8 cellular contexts compared by ENCODE assay signal in the genomic region with DNA sequence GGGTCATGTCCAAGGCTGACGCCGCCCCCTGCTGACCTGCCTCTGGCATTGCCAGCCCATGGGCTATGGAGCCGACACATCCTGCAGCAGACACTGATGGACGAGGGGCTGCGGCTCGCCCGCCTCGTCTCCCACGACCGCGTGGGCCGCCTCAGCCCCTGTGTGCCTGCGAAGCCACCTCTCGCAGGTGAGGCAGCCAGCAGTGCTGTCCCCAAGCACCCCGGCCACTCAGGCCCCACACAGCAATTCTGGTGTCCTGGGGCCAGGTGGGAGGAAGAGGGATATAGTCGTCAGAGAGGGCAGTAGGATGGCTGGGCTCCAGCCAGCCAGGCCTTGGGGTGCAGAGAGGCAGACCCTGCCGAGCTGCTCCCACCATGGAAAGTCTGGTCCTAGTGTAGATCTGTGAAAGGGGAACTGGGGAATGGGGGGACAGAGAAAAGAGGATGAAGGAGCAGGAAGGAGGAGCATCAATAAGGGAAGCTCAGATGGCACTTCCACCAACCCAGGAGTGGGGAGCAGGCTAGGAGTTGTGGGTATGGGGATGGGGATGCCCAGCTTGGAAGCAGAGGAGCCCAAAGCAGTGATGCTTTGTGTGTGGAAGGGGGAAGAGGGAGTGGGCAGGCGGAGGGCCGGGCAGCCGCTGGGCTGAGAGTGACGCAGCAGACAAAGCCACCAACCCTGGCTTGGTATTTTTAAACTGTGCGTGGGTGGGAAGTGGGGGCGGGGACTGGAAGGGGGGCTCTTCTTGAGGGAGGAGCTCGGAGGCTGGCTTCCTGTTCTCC. TPM values are rescaled to one million over a fixed set of nuclear protein-coding genes. Genes with fewer than 3 reads are reported as not detected.
A peak's percentile ranks its signal among the peaks of the same experiment; 100 is the strongest.
DNase-seq lines count a peak whose midpoint lies in the region; ATAC-seq and TF ChIP-seq lines count a peak whose summit lies in the region.

No MANE protein-coding gene starts in this region.

- H3K4me1 ChIP-seq in adipocyte (ENCODE audit: control insufficient read depth, insufficient read depth, low read length) (peaks cover 39% of the 10 kb centered on the region), left ventricle myocardium inferior (peaks cover 66% of the 10 kb centered on the region), sigmoid colon (peaks cover 0 to 57% (median 51%) of the 10 kb centered on the region in 4 donors)

- H3K27ac ChIP-seq in left ventricle myocardium inferior (replicated peaks) (peak overlapping the region; percentile 72), sigmoid colon (peak overlapping the region; percentile 97 to 100 (median 99))

- intact Hi-C loops in left ventricle myocardium inferior (cut with micrococcal nuclease) (no loop called here), sigmoid colon (cut with DNase I) (loop anchor here (1.0 kb wide), 1 partner anchor 14 kb away; no protein-coding TSS in a partner anchor)

- peak overlapping the region; percentile 71 for H3K9ac ChIP-seq in adipocyte (ENCODE audit: low read length)

- H3K36me3 ChIP-seq in adipocyte (ENCODE audit: control insufficient read depth, insufficient read depth, low read length, severe bottlenecking) (peaks cover 72% of the 10 kb centered on the region), left ventricle myocardium inferior (peaks cover 72% of the 10 kb centered on the region), sigmoid colon (peaks cover 34 to 70% (median 44%) of the 10 kb centered on the region in 4 donors)

- H3K27me3 ChIP-seq in adipocyte (replicated peaks; ENCODE audit: control insufficient read depth, insufficient read depth, low read length) = no peaks in the 10 kb centered on the region
- H3K27me3 ChIP-seq in left ventricle myocardium inferior (ENCODE audit: low read depth) = no peaks in the 10 kb centered on the region
- H3K27me3 ChIP-seq in sigmoid colon = no peaks in the 10 kb centered on the region

- TF ChIP-seq POLR2A in Raji (IDR thresholded peaks at IDR 0.05; ENCODE audit: insufficient read depth, low read depth, low read length) = peak; percentile 4; the same call in 1 of the 2 replicates
- TF ChIP-seq POLR2A in sigmoid colon (IDR thresholded peaks at IDR 0.05) = peak; percentile 11 to 24

- no peak for TF ChIP-seq EP300 in sigmoid colon (IDR thresholded peaks at IDR 0.05)

- 51 to 60% methylated on average over 24 of the region's 24 CpGs for WGBS in sigmoid colon, 2 donors

- TF ChIP-seq CTCF in AG10803 (conservative IDR thresholded peaks at IDR 0.05; ENCODE audit: low read length) = peak; percentile 53
- TF ChIP-seq CTCF in left ventricle myocardium inferior (IDR thresholded peaks at IDR 0.05; ENCODE audit: borderline replicate concordance) = peak; percentile 59
- peak in 3 of 4 experiments; percentile 27 to 44 (median 32) for TF ChIP-seq CTCF in sigmoid colon (IDR thresholded peaks at IDR 0.05)

- DNase-seq in AG10803 (ENCODE audit: low read depth) = peak; percentile 81
- DNase-seq in adipocyte (ENCODE audit: low read depth) = peak; percentile 86
- DNase-seq in left ventricle myocardium inferior = peak; percentile 75
- peak; percentile 94 for DNase-seq in sigmoid colon
- DNase-seq in NCI-H2107 treated with DMSO at 0.1 percent for 48 hours (lab: John Stamatoyannopoulos, UW; ENCODE audit: unreplicated experiment) = no peak
- DNase-seq in GOT3 (lab: John Stamatoyannopoulos, UW) = no peak

- ATAC-seq in GM21529 (IDR thresholded peaks at IDR 0.05; ENCODE audit: unreplicated experiment) = peak; percentile 31

- H3K9me3 ChIP-seq in adipocyte (ENCODE audit: control insufficient read depth, low read length) (no peaks in the 10 kb centered on the region), left ventricle myocardium inferior (replicated peaks) (no peaks in the 10 kb centered on the region), sigmoid colon (no peaks in the 10 kb centered on the region)

- no peak overlapping the region for H3K4me3 ChIP-seq in AG10803 (ENCODE audit: low read length)
- peak overlapping the region; percentile 61 for H3K4me3 ChIP-seq in adipocyte (ENCODE audit: low read length)
- H3K4me3 ChIP-seq in left ventricle myocardium inferior = peak overlapping the region; percentile 17
- H3K4me3 ChIP-seq in sigmoid colon = no peak overlapping the region

RNA-seq across cellular contexts. Expression of a gene that starts 4.7 kb away (rescaled TPM):
- total RNA-seq in left ventricle myocardium inferior (10.1 TPM), sigmoid colon (10 to 100 TPM; 24.8 to 28.9 (median 27.4) TPM)
- 1 to 10 TPM; 2.5 to 9.5 (median 5.4) TPM for polyA plus RNA-seq in sigmoid colon

RNA-seq across cellular contexts. Expression of a gene that starts 15.0 kb away (rescaled TPM):
- total RNA-seq in left ventricle myocardium inferior = 3.3 TPM
- 10 to 100 TPM; 11.5 to 13.6 (median 12.7) TPM for total RNA-seq in sigmoid colon
- polyA plus RNA-seq in sigmoid colon = 1 to 10 TPM in 1 of 3 donors, under 1 TPM in 2; 0.60 to 6.2 (median 0.92) TPM

RNA-seq across cellular contexts. Expression of a gene that starts 17.6 kb away (rescaled TPM):
- total RNA-seq in left ventricle myocardium inferior = 46.2 TPM
- 100 to 1,000 TPM; 105 to 163 (median 113) TPM for total RNA-seq in sigmoid colon
- polyA plus RNA-seq in sigmoid colon = 100 to 1,000 TPM in 2 of 3 donors, 10 to 100 TPM in 1; 66.1 to 210 (median 123) TPM

RNA-seq across cellular contexts. Expression of a gene that starts 34.7 kb away (rescaled TPM):
- total RNA-seq in left ventricle myocardium inferior (61.0 TPM), sigmoid colon (100 to 1,000 TPM; 147 to 262 (median 204) TPM)
- polyA plus RNA-seq in sigmoid colon = 10 to 100 TPM; 11.4 to 57.9 (median 14.1) TPM

RNA-seq across cellular contexts. Expression of a gene that starts 43.7 kb away (rescaled TPM):
- total RNA-seq in left ventricle myocardium inferior (not detected), sigmoid colon (1 to 10 TPM in 2 of 4 donors, under 1 TPM in 2; 0.71 to 7.2 (median 1.3) TPM)
- 100 to 1,000 TPM in 2 of 3 donors, 10 to 100 TPM in 1; 89.5 to 112 (median 103) TPM for polyA plus RNA-seq in sigmoid colon

Comparison
In these comparisons a context has a peak if more than half of its experiments do, and no peak if none do; other contexts are left out.
1. DNase-seq: peak in AG10803 (single experiment), adipocyte (single experiment), left ventricle myocardium inferior (single experiment) and sigmoid colon (single experiment); none in NCI-H2107 treated with DMSO at 0.1 percent for 48 hours (single experiment) and GOT3 (single experiment).
2. H3K4me3 ChIP-seq: peak in adipocyte (single experiment) and left ventricle myocardium inferior (single experiment); none in AG10803 (single experiment) and sigmoid colon (0 of 4).
3. Peak in every context shown above with its lines, with median percentiles within 50 percentile points of each other: CTCF ChIP-seq.